Comparison of ENCODE assay signal across 1 cellular context in genomic region chr6:135064586-135064985, GRCh38.
TF ChIP-seq lines count a peak whose summit lies in the region.

No MANE protein-coding gene starts in this region.

TF ChIP-seq in HepG2, 621 proteins besides CTCF, POLR2A, EP300 and RAD21:
- TF ChIP-seq, protein P1, sequence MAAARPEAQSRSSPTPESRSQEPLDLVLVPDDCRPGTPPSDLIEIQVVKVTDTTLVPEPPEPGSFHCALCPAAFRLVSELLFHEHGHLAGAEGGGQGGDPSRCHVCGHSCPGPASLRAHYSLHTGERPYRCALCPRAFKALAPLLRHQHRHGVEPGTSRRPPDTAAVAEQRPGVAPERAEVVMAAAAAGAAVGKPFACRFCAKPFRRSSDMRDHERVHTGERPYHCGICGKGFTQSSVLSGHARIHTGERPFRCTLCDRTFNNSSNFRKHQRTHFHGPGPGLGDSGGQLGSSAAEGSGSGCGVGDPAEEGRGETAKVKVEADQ (CRISPR knock-in tag; IDR thresholded peaks at IDR 0.05; ENCODE audit: borderline replicate concordance): no peak
- TF ChIP-seq SOX13 (IDR thresholded peaks at IDR 0.05) (peak; percentile 14; the same call in 1 of the 2 replicates), SOX13 (CRISPR knock-in tag; conservative IDR thresholded peaks at IDR 0.05 in 1 of 2, IDR thresholded peaks at IDR 0.05 in 1 of 2) (no peak), PHB2 (IDR thresholded peaks at IDR 0.05; ENCODE audit: partially characterized antibody) (no peak), ZNF382 (CRISPR knock-in tag; IDR thresholded peaks at IDR 0.05; ENCODE audit: borderline replicate concordance) (no peak), DNMT1 (CRISPR knock-in tag; IDR thresholded peaks at IDR 0.05) (no peak), SRSF4 (IDR thresholded peaks at IDR 0.05; ENCODE audit: low read depth, low read length, poor library complexity, severe bottlenecking) (no peak), ZNF878 (CRISPR knock-in tag; IDR thresholded peaks at IDR 0.05) (no peak), ZNF326 (CRISPR knock-in tag; IDR thresholded peaks at IDR 0.05; ENCODE audit: borderline replicate concordance) (no peak)
- TF ChIP-seq, protein P2, sequence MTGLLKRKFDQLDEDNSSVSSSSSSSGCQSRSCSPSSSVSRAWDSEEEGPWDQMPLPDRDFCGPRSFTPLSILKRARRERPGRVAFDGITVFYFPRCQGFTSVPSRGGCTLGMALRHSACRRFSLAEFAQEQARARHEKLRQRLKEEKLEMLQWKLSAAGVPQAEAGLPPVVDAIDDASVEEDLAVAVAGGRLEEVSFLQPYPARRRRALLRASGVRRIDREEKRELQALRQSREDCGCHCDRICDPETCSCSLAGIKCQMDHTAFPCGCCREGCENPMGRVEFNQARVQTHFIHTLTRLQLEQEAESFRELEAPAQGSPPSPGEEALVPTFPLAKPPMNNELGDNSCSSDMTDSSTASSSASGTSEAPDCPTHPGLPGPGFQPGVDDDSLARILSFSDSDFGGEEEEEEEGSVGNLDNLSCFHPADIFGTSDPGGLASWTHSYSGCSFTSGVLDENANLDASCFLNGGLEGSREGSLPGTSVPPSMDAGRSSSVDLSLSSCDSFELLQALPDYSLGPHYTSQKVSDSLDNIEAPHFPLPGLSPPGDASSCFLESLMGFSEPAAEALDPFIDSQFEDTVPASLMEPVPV (CRISPR knock-in tag; IDR thresholded peaks at IDR 0.05): no peak
TF ChIP-seq in HepG2: peak in this region for 1.
